In the genomic region with DNA sequence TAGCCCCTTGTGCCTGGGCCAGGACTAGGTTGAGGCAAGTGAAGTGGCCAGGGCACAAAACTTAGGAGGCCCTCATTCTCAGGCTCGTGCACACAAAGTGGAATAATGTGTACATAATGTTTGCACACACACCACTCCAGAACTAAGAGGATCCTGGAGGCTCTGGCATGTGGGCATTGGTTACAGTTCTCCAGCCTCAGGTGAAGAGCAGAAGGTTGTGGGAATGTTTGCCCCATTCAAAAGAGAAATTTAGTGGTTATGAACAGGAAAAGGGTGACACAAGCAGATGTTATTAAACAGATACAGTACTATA, we compare ENCODE assay signal across 28 cellular contexts.
"Had no signal": no experiment of that assay in that cellular context is flagged by ENCODE, and none has a peak within 500 bp of the region (broad histone marks: within the 10 kb centered on the region; RNA-seq: fewer than 3 reads in every experiment).

No MANE protein-coding gene starts in this region.

- H3K4me3 ChIP-seq: adrenal gland, hepatocyte, right lobe of liver, skin epidermis, stomach, suprapubic skin, transverse colon, uterus had no signal

- H3K27me3 ChIP-seq: adrenal gland, hepatocyte, right lobe of liver, stomach, suprapubic skin, transverse colon, uterus had no signal

- H3K9me3 ChIP-seq: adrenal gland, right lobe of liver, stomach, suprapubic skin, transverse colon, uterus had no signal

- H3K4me1 ChIP-seq: adrenal gland, parathyroid adenoma, uterus had no signal

- H3K27ac ChIP-seq: adrenal gland, parathyroid adenoma, right lobe of liver, skin epidermis, stomach, suprapubic skin, transverse colon, uterus had no signal

- DNase-seq: activated B cell treated with CpG ODN at 0.5 μM for 24 hours; activated CD4-positive, alpha-beta T cell treated with anti-CD3 and anti-CD28 coated beads for 36 hours; activated CD4-positive, alpha-beta T cell treated with anti-CD3 and anti-CD28 coated beads, Interleukin-2, amount 50 U/mL, for 4 hours; activated CD8-positive, alpha-beta memory T cell treated with anti-CD3 and anti-CD28 coated beads for 24 hours; activated CD8-positive, alpha-beta memory T cell treated with anti-CD3 and anti-CD28 coated beads, Interleukin-2, amount 50 U/mL, for 4 hours; activated naive CD4-positive, alpha-beta T cell; activated T-cell treated with anti-CD3 and anti-CD28 coated beads, Interleukin-2, amount 50 U/mL, for 24 hours; adrenal gland; effector memory CD4-positive, alpha-beta T cell; foreskin melanocyte; glutamatergic neuron; left ventricle myocardium superior; mesenchymal stem cell; nucleus accumbens; right lobe of liver; stimulated activated CD4-positive, alpha-beta T cell treated with anti-CD3 and anti-CD28 coated beads, Interleukin-1b, Interleukin-23, amount 100 ng/mL, for 48 hours; stomach; T1000; transverse colon; uterus had no signal

- H3K27ac Mint-ChIP-seq: activated B cell treated with CpG ODN at 0.5 μM for 24 hours; activated CD4-positive, alpha-beta T cell treated with anti-CD3 and anti-CD28 coated beads for 36 hours; activated naive CD8-positive, alpha-beta T cell; activated T-cell treated with anti-CD3 and anti-CD28 coated beads, Interleukin-2, amount 50 U/mL, for 24 hours; activated T-helper 2 cell treated with anti-CD3 and anti-CD28 coated beads, Interferon-gamma antibody, Interleukin-2, Interleukin-4, amounts not matched to agents 10 μg/mL and 5 μg/mL and 100 μg/mL, durations not matched to agents 14 hours and 24 hours and 36 hours; nephron had no signal

- H3K4me3 Mint-ChIP-seq: activated B cell treated with CpG ODN at 0.5 μM for 24 hours; activated CD4-positive, alpha-beta T cell treated with anti-CD3 and anti-CD28 coated beads for 36 hours; activated naive CD8-positive, alpha-beta T cell; activated T-cell treated with anti-CD3 and anti-CD28 coated beads, Interleukin-2, amount 50 U/mL, for 24 hours; nephron had no signal

- H3K9me3 Mint-ChIP-seq: activated B cell treated with CpG ODN at 0.5 μM for 24 hours; activated T-cell treated with anti-CD3 and anti-CD28 coated beads, Interleukin-2, amount 50 U/mL, for 24 hours; activated T-helper 2 cell treated with anti-CD3 and anti-CD28 coated beads, Interferon-gamma antibody, Interleukin-2, Interleukin-4, amounts not matched to agents 10 μg/mL and 5 μg/mL and 100 μg/mL, durations not matched to agents 14 hours and 24 hours and 36 hours; central memory CD8-positive, alpha-beta T cell; nephron had no signal

- ATAC-seq: activated CD4-positive, alpha-beta T cell treated with anti-CD3 and anti-CD28 coated beads for 36 hours; left ventricle myocardium superior; right lobe of liver had no signal

- H3K36me3 ChIP-seq: uterus had no signal

- H3K27me3 Mint-ChIP-seq: activated B cell treated with CpG ODN at 0.5 μM for 24 hours; activated CD4-positive, alpha-beta T cell treated with anti-CD3 and anti-CD28 coated beads for 36 hours; activated naive CD8-positive, alpha-beta T cell; activated T-cell treated with anti-CD3 and anti-CD28 coated beads, Interleukin-2, amount 50 U/mL, for 24 hours; central memory CD8-positive, alpha-beta T cell had no signal
